In genomic region chr1:27496604-27497155, GRCh38 we compare ENCODE assay signal across 8 cellular contexts. TPM values are rescaled to one million over a fixed set of nuclear protein-coding genes. Genes with fewer than 3 reads are reported as not detected.
DNase-seq lines count a peak whose midpoint lies in the region; ATAC-seq and TF ChIP-seq lines count a peak whose summit lies in the region.

No MANE protein-coding gene starts in this region.

- peak; percentile 60 for DNase-seq in D341Med (ENCODE audit: low spot score)
- DNase-seq in NCI-H69 (lab: John Stamatoyannopoulos, UW): peak; percentile 39
- DNase-seq in esophagus muscularis mucosa (ENCODE audit: extremely low spot score): no peak
- DNase-seq in SKM-1 (lab: John Stamatoyannopoulos, UW; ENCODE audit: unreplicated experiment): no peak
- no peak for DNase-seq in NCI-H2029 treated with DMSO at 0.1 percent for 48 hours (lab: John Stamatoyannopoulos, UW)
- no peak for DNase-seq in NCI-H1048 (lab: John Stamatoyannopoulos, UW)

- no peak for ATAC-seq in HG02938 (IDR thresholded peaks at IDR 0.05; ENCODE audit: unreplicated experiment)

- H3K9me3 Mint-ChIP-seq in nephron: no peaks in the 10 kb centered on the region

- intact Hi-C loops in esophagus muscularis mucosa (cut with DNase I): no loop called here

- 27% methylated on average over 8 of the region's 8 CpGs for WGBS in esophagus muscularis mucosa

- no peak for TF ChIP-seq EP300 in esophagus muscularis mucosa (IDR thresholded peaks at IDR 0.05)

- no peak for TF ChIP-seq POLR2A in esophagus muscularis mucosa (IDR thresholded peaks at IDR 0.05; ENCODE audit: low read depth)

- H3K36me3 ChIP-seq in esophagus muscularis mucosa: no peaks in the 10 kb centered on the region

- H3K9me3 ChIP-seq in esophagus muscularis mucosa: no peaks in the 10 kb centered on the region

- peak overlapping the region; percentile 12 to 55 (median 41) for H3K4me3 Mint-ChIP-seq in nephron

- H3K36me3 Mint-ChIP-seq in nephron (ENCODE audit: low read depth): no peaks in the 10 kb centered on the region

- H3K27me3 Mint-ChIP-seq in nephron (ENCODE audit: low read depth): no peaks in the 10 kb centered on the region

- peaks cover 27% of the 10 kb centered on the region for H3K4me1 Mint-ChIP-seq in nephron

- H3K27me3 ChIP-seq in esophagus muscularis mucosa: no peaks in the 10 kb centered on the region

- TF ChIP-seq CTCF in esophagus muscularis mucosa (IDR thresholded peaks at IDR 0.05) (peak; percentile 12 to 48 (median 39)), nephron (IDR thresholded peaks at IDR 0.05; ENCODE audit: unreplicated experiment in 3 of 3) (peak; percentile 61 to 67 (median 61))

- H3K4me1 ChIP-seq in esophagus muscularis mucosa: peaks cover 19 to 28% (median 24%) of the 10 kb centered on the region in 4 donors

- H3K4me3 ChIP-seq in esophagus muscularis mucosa: peak overlapping the region; percentile 7 to 35 (median 15)

- H3K27ac ChIP-seq in esophagus muscularis mucosa (replicated peaks in 1 of 4): no peak overlapping the region

- H3K27ac Mint-ChIP-seq in nephron: peak overlapping the region; percentile 93 to 95 (median 94)

RNA-seq across cellular contexts. Expression of gene WASF2, which starts 6.7 kb away (rescaled TPM):
- total RNA-seq in esophagus muscularis mucosa: 100 to 1,000 TPM in 2 of 4 donors, 10 to 100 TPM in 2; 78.5 to 141 (median 101) TPM

Comparison
In these comparisons a context has a peak if more than half of its experiments do, and no peak if none do; other contexts are left out.
1. DNase-seq: peak in D341Med (single experiment) and NCI-H69 (single experiment); none in esophagus muscularis mucosa (single experiment), SKM-1 (single experiment), NCI-H2029 treated with DMSO at 0.1 percent for 48 hours (single experiment) and NCI-H1048 (single experiment).